ENCODE assay signal across 15 cellular contexts in the genomic region with DNA sequence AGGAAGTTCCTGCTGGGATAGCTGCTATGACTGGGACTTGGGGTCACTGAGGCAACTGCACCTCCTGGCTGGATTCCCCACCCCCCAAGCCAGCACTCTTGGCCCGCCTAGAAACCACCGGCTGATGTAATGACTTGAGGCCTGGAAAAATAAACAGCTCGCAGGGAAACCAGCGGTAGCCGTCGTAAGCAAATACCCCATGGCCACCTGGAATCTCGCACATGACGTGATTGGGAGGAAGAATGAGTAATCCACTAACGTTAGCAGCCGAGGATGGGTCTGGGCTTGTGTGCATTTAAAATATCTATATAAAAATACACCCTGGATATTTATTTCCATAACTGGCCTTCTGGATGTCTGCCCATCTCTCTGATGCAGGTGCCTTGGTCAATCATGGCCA.
A peak's percentile ranks its signal among the peaks of the same experiment; 100 is the strongest.
DNase-seq lines count a peak whose midpoint lies in the region; ATAC-seq, FAIRE-seq and TF ChIP-seq lines count a peak whose summit lies in the region.
"Had no signal": no experiment of that assay in that cellular context is flagged by ENCODE, and none has a peak within 500 bp of the region (broad histone marks: within the 10 kb centered on the region; RNA-seq: fewer than 3 reads in every experiment).

No MANE protein-coding gene starts in this region.

- no peaks in the 10 kb centered on the region for H4K20me1 ChIP-seq in astrocyte (ENCODE audit: insufficient read depth, low read length)

- ATAC-seq in HG03354 (IDR thresholded peaks at IDR 0.05; ENCODE audit: poor library complexity, severe bottlenecking, unreplicated experiment) (no peak), GM18511 (IDR thresholded peaks at IDR 0.05; ENCODE audit: unreplicated experiment) (no peak), GM19455 (IDR thresholded peaks at IDR 0.05; ENCODE audit: unreplicated experiment) (no peak)
- ATAC-seq: activated CD8-positive, alpha-beta T cell treated with anti-CD3 and anti-CD28 coated beads for 36 hours had no signal

- DNase-seq in Caki2 (ENCODE audit: low read depth) (peak; percentile 94), NCI-H2029 treated with DMSO at 0.1 percent for 48 hours (lab: John Stamatoyannopoulos, UW) (peak; percentile 8), astrocyte (ENCODE audit: low read depth) (peak; percentile 90), kidney epithelial cell (ENCODE audit: low read depth) (peak; percentile 91), GM19240 (ENCODE audit: insufficient read length, low spot score) (no peak)
- DNase-seq: activated CD8-positive, alpha-beta T cell treated with anti-CD3 and anti-CD28 coated beads for 36 hours; adrenal gland; foreskin melanocyte; RPMI8226; stimulated activated CD4-positive, alpha-beta T cell treated with anti-CD3 and anti-CD28 coated beads, Interleukin-12 subunit alpha, Interleukin-12 subunit beta, amount 100 ng/mL, for 4 hours; stimulated activated naive CD4-positive, alpha-beta T cell treated with Interleukin-2 at 50 U/mL for 16 hours had no signal

- in situ Hi-C loops in Caki2 (cut with HindIII; ENCODE audit: low pct_unique_long_range_greater_than_20kb, low sequenced_read_pairs), result no loop called here

- H3K4me3 ChIP-seq in astrocyte (ENCODE audit: insufficient read depth, low read depth, low read length), result no peak overlapping the region
- H3K4me3 ChIP-seq in kidney epithelial cell (ENCODE audit: low read depth, low read length), result no peak overlapping the region
- H3K4me3 ChIP-seq: adrenal gland had no signal

- no peaks in the 10 kb centered on the region for H3K79me2 ChIP-seq in astrocyte (ENCODE audit: insufficient read depth, low read length)

- no peak for FAIRE-seq in astrocyte (lab: Jason Lieb, UNC)

- H3K27ac Mint-ChIP-seq in astrocyte (ENCODE audit: unreplicated experiment), result peak overlapping the region; percentile 49
- H3K27ac Mint-ChIP-seq: activated CD8-positive, alpha-beta T cell treated with anti-CD3 and anti-CD28 coated beads for 36 hours; B cell had no signal

- H3K36me3 Mint-ChIP-seq in astrocyte (ENCODE audit: low read depth, unreplicated experiment), result no peaks in the 10 kb centered on the region

- peak overlapping the region; percentile 80 for H3K27ac ChIP-seq in astrocyte (ENCODE audit: low read depth, low read length)
- H3K27ac ChIP-seq: adrenal gland had no signal

- H3K9me3 Mint-ChIP-seq in astrocyte (ENCODE audit: unreplicated experiment), result peaks cover 1% of the 10 kb centered on the region
- H3K9me3 Mint-ChIP-seq: activated CD8-positive, alpha-beta T cell treated with anti-CD3 and anti-CD28 coated beads for 36 hours had no signal

- no peak overlapping the region for H3K4me3 Mint-ChIP-seq in astrocyte (ENCODE audit: unreplicated experiment)
- H3K4me3 Mint-ChIP-seq: activated CD8-positive, alpha-beta T cell treated with anti-CD3 and anti-CD28 coated beads for 36 hours; B cell had no signal

- H3K4me1 ChIP-seq in astrocyte (ENCODE audit: insufficient read depth, low read length), result peaks cover 23% of the 10 kb centered on the region
- H3K4me1 ChIP-seq: adrenal gland had no signal

- TF ChIP-seq CTCF in astrocyte (IDR thresholded peaks at IDR 0.05; ENCODE audit: insufficient read depth, low read depth, low read length) (no peak), kidney epithelial cell (IDR thresholded peaks at IDR 0.05; ENCODE audit: insufficient read depth, low read length, poor library complexity, severe bottlenecking) (no peak)

- peaks cover 10% of the 10 kb centered on the region for H3K4me1 Mint-ChIP-seq in astrocyte (ENCODE audit: low read depth, unreplicated experiment)

- no peaks in the 10 kb centered on the region for H3K27me3 ChIP-seq in astrocyte (ENCODE audit: insufficient read depth, low read length)
- no peaks in the 10 kb centered on the region for H3K27me3 ChIP-seq in kidney epithelial cell (ENCODE audit: control insufficient read depth, insufficient read depth, low read length)
- H3K27me3 ChIP-seq: adrenal gland had no signal

- H3K4me2 ChIP-seq in astrocyte (ENCODE audit: low read length), result peak overlapping the region; percentile 38

- H3K27me3 Mint-ChIP-seq in astrocyte (ENCODE audit: low read depth, unreplicated experiment), result peaks cover 5% of the 10 kb centered on the region

- H3K9me3 ChIP-seq in astrocyte (ENCODE audit: insufficient read depth, low read depth, low read length), result no peaks in the 10 kb centered on the region
- H3K9me3 ChIP-seq: adrenal gland had no signal

- H3K9ac ChIP-seq in astrocyte (ENCODE audit: low read length), result peak overlapping the region; percentile 48

- no peak overlapping the region for H2AFZ ChIP-seq in astrocyte (ENCODE audit: low read depth, low read length)

- H3K36me3 ChIP-seq in astrocyte (ENCODE audit: insufficient read depth, low read length) (no peaks in the 10 kb centered on the region), kidney epithelial cell (ENCODE audit: control insufficient read depth, insufficient read depth, low read length) (no peaks in the 10 kb centered on the region)
- H3K36me3 ChIP-seq: adrenal gland had no signal
